In the genomic region with DNA sequence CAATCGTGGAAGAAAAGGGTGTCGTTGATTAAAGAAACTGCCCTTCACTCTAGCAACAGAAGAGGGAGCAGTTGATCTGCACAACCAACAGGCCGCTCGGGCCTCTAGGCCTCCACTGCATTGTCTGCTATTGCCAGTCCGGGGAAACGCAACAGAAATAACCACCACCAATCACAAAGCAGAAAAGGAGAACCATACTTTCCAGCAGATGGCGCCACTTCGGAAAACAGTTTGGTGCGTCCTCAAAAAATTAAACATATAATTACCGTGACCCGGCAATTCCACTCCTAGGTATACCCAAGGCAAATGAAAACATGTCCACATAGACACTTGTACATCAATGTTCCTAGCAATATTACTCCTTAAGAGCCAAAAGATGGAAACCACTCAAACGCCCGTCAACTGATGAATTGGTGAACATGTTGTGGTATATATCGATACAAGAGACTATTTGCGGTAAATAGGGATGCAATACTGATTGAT, we compare ENCODE assay signal across 1 cellular context.
TF ChIP-seq lines count a peak whose summit lies in the region.

No MANE protein-coding gene starts in this region.

TF ChIP-seq in K562, 482 proteins besides CTCF, POLR2A, EP300 and RAD21 (continued from another document):
- no peak for TF ChIP-seq PATZ1 (CRISPR knock-in tag; IDR thresholded peaks at IDR 0.05; ENCODE audit: borderline replicate concordance)
- TF ChIP-seq DEAF1 (CRISPR knock-in tag; IDR thresholded peaks at IDR 0.05), result peak; percentile 80
- TF ChIP-seq ZFX (CRISPR knock-in tag; IDR thresholded peaks at IDR 0.05), result peak; percentile 41; the same call in 1 of the 2 replicates
- TF ChIP-seq MYNN (IDR thresholded peaks at IDR 0.05), result no peak
- TF ChIP-seq MYNN (CRISPR knock-in tag; IDR thresholded peaks at IDR 0.05), result no peak
- TF ChIP-seq ZEB2 (IDR thresholded peaks at IDR 0.05), result no peak
- no peak for TF ChIP-seq ZNF76 (CRISPR knock-in tag; IDR thresholded peaks at IDR 0.05; ENCODE audit: borderline replicate concordance)
